Comparison of ENCODE assay signal across 29 cellular contexts in the genomic region with DNA sequence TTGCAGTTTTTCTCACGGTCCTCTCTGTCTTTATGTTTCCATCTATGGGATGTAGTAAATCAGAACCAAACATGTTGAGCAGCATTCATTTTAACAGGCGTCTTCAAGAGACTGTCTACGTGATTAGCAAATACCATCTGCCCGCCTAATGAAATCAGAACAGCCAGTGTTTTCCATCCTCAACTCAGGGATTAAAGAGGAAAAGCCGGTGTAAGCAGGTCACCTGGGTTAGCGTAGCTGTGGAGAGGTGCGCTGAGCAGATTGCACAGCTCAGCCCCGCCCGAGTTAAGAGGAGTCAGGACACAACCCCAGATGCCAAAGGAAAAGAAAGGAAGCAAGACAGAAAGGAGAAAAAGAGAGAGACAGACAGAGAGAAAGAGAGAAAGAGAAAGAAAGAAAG. TPM values are rescaled to one million over a fixed set of nuclear protein-coding genes. Genes with fewer than 3 reads are reported as not detected.
DNase-seq lines count a peak whose midpoint lies in the region; ATAC-seq and TF ChIP-seq lines count a peak whose summit lies in the region.
"Had no signal": no experiment of that assay in that cellular context is flagged by ENCODE, and none has a peak within 500 bp of the region (broad histone marks: within the 10 kb centered on the region; RNA-seq: fewer than 3 reads in every experiment).

No MANE protein-coding gene starts in this region.

- TF ChIP-seq POLR2A in sigmoid colon (IDR thresholded peaks at IDR 0.05), result no peak

- H3K36me3 Mint-ChIP-seq in stimulated activated naive B cell treated with anti-CD40 and anti-IgM and Interleukin-4, amounts not matched to agents 10 μg/mL and 1 μg/mL and 100 μg/mL, for 72 hours, result peaks cover 2 to 6% of the 10 kb centered on the region in 2 donors
- no peaks in the 10 kb centered on the region for H3K36me3 Mint-ChIP-seq in naive thymus-derived CD4-positive, alpha-beta T cell
- H3K36me3 Mint-ChIP-seq: activated naive CD8-positive, alpha-beta T cell treated with anti-CD3 and anti-CD28 coated beads, Interleukin-2, amount 10 ng/mL, durations not matched to agents 7 days and 5 days; CD8-positive, alpha-beta memory T cell; naive B cell had no signal

- 59 to 79% methylated on average over 9 of the region's 9 CpGs for WGBS in sigmoid colon, 2 donors

- H3K27me3 ChIP-seq in Panc1 (ENCODE audit: control insufficient read depth, insufficient read depth, low read length) (no peaks in the 10 kb centered on the region), left lung (no peaks in the 10 kb centered on the region), sigmoid colon (peaks cover 0 to 26% (median 0%) of the 10 kb centered on the region in 3 donors)
- no peaks in the 10 kb centered on the region for H3K27me3 ChIP-seq in naive thymus-derived CD4-positive, alpha-beta T cell (ENCODE audit: control insufficient read depth in 2 of 2, insufficient read depth in 2 of 2, low read length in 2 of 2)
- H3K27me3 ChIP-seq: BE2C had no signal

- TF ChIP-seq CTCF in Panc1 (IDR thresholded peaks at IDR 0.05) (no peak), left lung (IDR thresholded peaks at IDR 0.05) (no peak), sigmoid colon (IDR thresholded peaks at IDR 0.05) (no peak)

- H3K9me3 ChIP-seq in Panc1 (ENCODE audit: control insufficient read depth, insufficient read depth, low read depth, low read length) (no peaks in the 10 kb centered on the region), left lung (no peaks in the 10 kb centered on the region), sigmoid colon (no peaks in the 10 kb centered on the region)
- no peaks in the 10 kb centered on the region for H3K9me3 ChIP-seq in naive thymus-derived CD4-positive, alpha-beta T cell (ENCODE audit: control insufficient read depth in 2 of 3, low read length in 3 of 3)
- H3K9me3 ChIP-seq: BE2C, esophagus muscularis mucosa, gastroesophageal sphincter had no signal

- no peak overlapping the region for H3K4me3 ChIP-seq in Panc1 (ENCODE audit: low read depth in 2 of 2, low read length in 2 of 2)
- H3K4me3 ChIP-seq in left lung, result no peak overlapping the region
- no peak overlapping the region for H3K4me3 ChIP-seq in sigmoid colon
- H3K4me3 ChIP-seq in naive thymus-derived CD4-positive, alpha-beta T cell (ENCODE audit: low read length), result no peak overlapping the region
- H3K4me3 ChIP-seq: esophagus muscularis mucosa, gastroesophageal sphincter had no signal

- ATAC-seq in Panc1 (no peak), left lung (peak; percentile 55)
- ATAC-seq in stimulated activated naive B cell treated with anti-CD40 and anti-IgM and Interleukin-4, amounts not matched to agents 10 μg/mL and 1 μg/mL and 100 μg/mL, for 72 hours (replicated peaks), result no peak
- no peak for ATAC-seq in naive thymus-derived CD4-positive, alpha-beta T cell
- ATAC-seq: activated CD4-positive, alpha-beta T cell treated with anti-CD3 and anti-CD28 coated beads for 36 hours; gastroesophageal sphincter; SK-N-SH treated with all-trans-retinoic acid at 6 μM for 48 hours; T-helper 17 cell had no signal

- H3K36me3 ChIP-seq in Panc1 (ENCODE audit: control insufficient read depth, insufficient read depth, low read length) (no peaks in the 10 kb centered on the region), left lung (no peaks in the 10 kb centered on the region), sigmoid colon (no peaks in the 10 kb centered on the region)
- no peaks in the 10 kb centered on the region for H3K36me3 ChIP-seq in naive thymus-derived CD4-positive, alpha-beta T cell (ENCODE audit: control insufficient read depth in 2 of 3, insufficient read depth in 3 of 3, low read length in 3 of 3)
- H3K36me3 ChIP-seq: BE2C, esophagus muscularis mucosa, gastroesophageal sphincter had no signal

- H3K4me1 Mint-ChIP-seq in stimulated activated naive B cell treated with anti-CD40 and anti-IgM and Interleukin-4, amounts not matched to agents 10 μg/mL and 1 μg/mL and 100 μg/mL, for 72 hours, result peaks cover 12 to 23% of the 10 kb centered on the region in 2 donors
- peaks cover 0 to 1% (median 0%) of the 10 kb centered on the region in 7 donors for H3K4me1 Mint-ChIP-seq in naive thymus-derived CD4-positive, alpha-beta T cell
- H3K4me1 Mint-ChIP-seq: activated CD4-positive, alpha-beta T cell treated with anti-CD3 and anti-CD28 coated beads for 36 hours; activated naive CD8-positive, alpha-beta T cell treated with anti-CD3 and anti-CD28 coated beads, Interleukin-2, amount 10 ng/mL, durations not matched to agents 7 days and 5 days; CD8-positive, alpha-beta memory T cell; T-helper 17 cell had no signal

- in situ Hi-C loops in Panc1 (cut with HindIII; ENCODE audit: low pct_unique_long_range_greater_than_20kb, low sequenced_read_pairs), result no loop called here

- DNase-seq in D341Med (ENCODE audit: low spot score), result peak; percentile 78
- peak; percentile 75 for DNase-seq in NCI-H1694 treated with DMSO at 0.1 percent for 48 hours (lab: John Stamatoyannopoulos, UW)
- no peak for DNase-seq in Panc1 (ENCODE audit: low read depth, low spot score)
- no peak for DNase-seq in left lung
- no peak for DNase-seq in stimulated activated naive B cell treated with anti-CD40 and anti-IgM and Interleukin-4, amounts not matched to agents 10 μg/mL and 1 μg/mL and 100 μg/mL, for 72 hours
- DNase-seq in sigmoid colon, result no peak
- DNase-seq in naive thymus-derived CD4-positive, alpha-beta T cell, result no peak
- DNase-seq: ACHN; activated CD4-positive, alpha-beta T cell treated with anti-CD3 and anti-CD28 coated beads for 36 hours; activated CD8-positive, alpha-beta memory T cell treated with anti-CD3 and anti-CD28 coated beads for 24 hours; activated gamma-delta T cell; activated naive CD8-positive, alpha-beta T cell treated with anti-CD3 and anti-CD28 coated beads, Interleukin-2, amount 10 ng/mL, durations not matched to agents 7 days and 5 days; BE2C; caudate nucleus; CD8-positive, alpha-beta memory T cell; DND-41; hippocampal formation; Karpas-422; MV-4-11; naive B cell; NCI-H1436 treated with DMSO at 0.1 percent for 48 hours; NCI-H774; occipital lobe; T-helper 17 cell had no signal

- no peaks in the 10 kb centered on the region for H3K27me3 Mint-ChIP-seq in stimulated activated naive B cell treated with anti-CD40 and anti-IgM and Interleukin-4, amounts not matched to agents 10 μg/mL and 1 μg/mL and 100 μg/mL, for 72 hours
- H3K27me3 Mint-ChIP-seq in naive thymus-derived CD4-positive, alpha-beta T cell, result no peaks in the 10 kb centered on the region
- H3K27me3 Mint-ChIP-seq: naive B cell had no signal

- BruUV-seq in Panc1 (replicated peaks; lab: Mats Ljungman, UMichigan), result no TSS peak

- POLR2A ChIA-PET in Panc1 (lab: Charles Lee), result no interaction called here
- POLR2A ChIA-PET in naive thymus-derived CD4-positive, alpha-beta T cell (lab: Charles Lee), result no interaction called here

- no peak for TF ChIP-seq EP300 in sigmoid colon (IDR thresholded peaks at IDR 0.05)

- H3K4me3 Mint-ChIP-seq in stimulated activated naive B cell treated with anti-CD40 and anti-IgM and Interleukin-4, amounts not matched to agents 10 μg/mL and 1 μg/mL and 100 μg/mL, for 72 hours, result no peak overlapping the region
- H3K4me3 Mint-ChIP-seq in naive thymus-derived CD4-positive, alpha-beta T cell, result no peak overlapping the region
- H3K4me3 Mint-ChIP-seq: activated CD4-positive, alpha-beta T cell treated with anti-CD3 and anti-CD28 coated beads for 36 hours; activated naive CD8-positive, alpha-beta T cell treated with anti-CD3 and anti-CD28 coated beads, Interleukin-2, amount 10 ng/mL, durations not matched to agents 7 days and 5 days; CD8-positive, alpha-beta memory T cell; naive B cell; stimulated activated naive CD8-positive, alpha-beta T cell treated with anti-CD3 and anti-CD28 coated beads, Interleukin-15, Interleukin-2, amounts not matched to agents 100 ng/mL and 50 ng/mL, for 24 hours; T-helper 17 cell had no signal

- H3K4me1 ChIP-seq in Panc1 (ENCODE audit: control insufficient read depth, insufficient read depth, low read length) (peaks cover 16% of the 10 kb centered on the region), left lung (no peaks in the 10 kb centered on the region), sigmoid colon (peaks cover 0 to 5% (median 0%) of the 10 kb centered on the region in 4 donors)
- H3K4me1 ChIP-seq in naive thymus-derived CD4-positive, alpha-beta T cell (ENCODE audit: control insufficient read depth in 2 of 2, insufficient read depth in 2 of 2, low read length in 2 of 2), result no peaks in the 10 kb centered on the region
- H3K4me1 ChIP-seq: BE2C, gastroesophageal sphincter had no signal

- H3K27ac ChIP-seq in Panc1 (ENCODE audit: low read length), result peak overlapping the region; percentile 15; the same call in 1 of the 2 replicates
- no peak overlapping the region for H3K27ac ChIP-seq in left lung
- no peak overlapping the region for H3K27ac ChIP-seq in sigmoid colon
- H3K27ac ChIP-seq in naive thymus-derived CD4-positive, alpha-beta T cell (ENCODE audit: low read depth, low read length), result no peak overlapping the region
- H3K27ac ChIP-seq: esophagus muscularis mucosa, gastroesophageal sphincter, HL-60 had no signal

- CTCF ChIA-PET in Panc1 (lab: Charles Lee), result no interaction called here
- CTCF ChIA-PET in naive thymus-derived CD4-positive, alpha-beta T cell (lab: Charles Lee), result no interaction called here

- intact Hi-C loops in Panc1 (cut with micrococcal nuclease; ENCODE audit: unreplicated experiment), result no loop called here
- intact Hi-C loops in left lung (cut with DNase I), result no loop called here
- intact Hi-C loops in sigmoid colon (cut with DNase I), result no loop called here
- intact Hi-C loops in naive thymus-derived CD4-positive, alpha-beta T cell (cut with micrococcal nuclease), result no loop called here

- no peak overlapping the region for H3K27ac Mint-ChIP-seq in stimulated activated naive B cell treated with anti-CD40 and anti-IgM and Interleukin-4, amounts not matched to agents 10 μg/mL and 1 μg/mL and 100 μg/mL, for 72 hours
- H3K27ac Mint-ChIP-seq in naive thymus-derived CD4-positive, alpha-beta T cell, result no peak overlapping the region
- H3K27ac Mint-ChIP-seq: activated CD4-positive, alpha-beta T cell treated with anti-CD3 and anti-CD28 coated beads for 36 hours; activated naive CD8-positive, alpha-beta T cell treated with anti-CD3 and anti-CD28 coated beads, Interleukin-2, amount 10 ng/mL, durations not matched to agents 7 days and 5 days; CD8-positive, alpha-beta memory T cell; stimulated activated naive CD8-positive, alpha-beta T cell treated with anti-CD3 and anti-CD28 coated beads, Interleukin-15, Interleukin-2, amounts not matched to agents 100 ng/mL and 50 ng/mL, for 24 hours had no signal

- H3K9me3 Mint-ChIP-seq in stimulated activated naive B cell treated with anti-CD40 and anti-IgM and Interleukin-4, amounts not matched to agents 10 μg/mL and 1 μg/mL and 100 μg/mL, for 72 hours, result peaks cover 0 to 2% of the 10 kb centered on the region in 2 donors
- peaks cover 0 to 2% (median 0%) of the 10 kb centered on the region in 11 donors for H3K9me3 Mint-ChIP-seq in naive thymus-derived CD4-positive, alpha-beta T cell
- H3K9me3 Mint-ChIP-seq: activated naive CD8-positive, alpha-beta T cell treated with anti-CD3 and anti-CD28 coated beads, Interleukin-2, amount 10 ng/mL, durations not matched to agents 7 days and 5 days; stimulated activated naive CD8-positive, alpha-beta T cell treated with anti-CD3 and anti-CD28 coated beads, Interleukin-15, Interleukin-2, amounts not matched to agents 100 ng/mL and 50 ng/mL, for 24 hours had no signal

RNA-seq across cellular contexts. Expression of gene ANKRD33B, which starts 54.3 kb away (rescaled TPM):
- 19.1 TPM for total RNA-seq in Panc1 (2021; ENCODE audit: unreplicated experiment)
- 7.7 TPM for polyA plus RNA-seq in Panc1 (2012; ENCODE audit: insufficient read length)
- total RNA-seq in left lung, result 1 to 10 TPM; 1.8 to 6.3 TPM
- total RNA-seq in sigmoid colon, result 1 to 10 TPM; 2.7 to 4.6 (median 3.6) TPM
- 1 to 10 TPM in 2 of 3 donors, under 1 TPM in 1; 0.23 to 2.1 (median 1.2) TPM for polyA plus RNA-seq in sigmoid colon
- total RNA-seq in naive thymus-derived CD4-positive, alpha-beta T cell, result 10 to 100 TPM in 1 of 5 experiments, 1 to 10 TPM in 2, under 1 TPM in 2; 0.30 to 10.1 (median 1.0) TPM
- under 1 TPM in 1 of 2 donors, not detected in 1; 0.20 TPM for polyA plus RNA-seq in naive thymus-derived CD4-positive, alpha-beta T cell

Comparison
In these comparisons a context has a peak if more than half of its experiments do, and no peak if none do; other contexts are left out.
1. DNase-seq: peak in D341Med (single experiment) and NCI-H1694 treated with DMSO at 0.1 percent for 48 hours (single experiment); none in Panc1 (single experiment), left lung (0 of 2), stimulated activated naive B cell treated with anti-CD40 and anti-IgM and Interleukin-4, amounts not matched to agents 10 μg/mL and 1 μg/mL and 100 μg/mL, for 72 hours (single experiment), sigmoid colon (single experiment) and naive thymus-derived CD4-positive, alpha-beta T cell (0 of 9).